Comparison of ENCODE assay signal across 11 cellular contexts in the genomic region with DNA sequence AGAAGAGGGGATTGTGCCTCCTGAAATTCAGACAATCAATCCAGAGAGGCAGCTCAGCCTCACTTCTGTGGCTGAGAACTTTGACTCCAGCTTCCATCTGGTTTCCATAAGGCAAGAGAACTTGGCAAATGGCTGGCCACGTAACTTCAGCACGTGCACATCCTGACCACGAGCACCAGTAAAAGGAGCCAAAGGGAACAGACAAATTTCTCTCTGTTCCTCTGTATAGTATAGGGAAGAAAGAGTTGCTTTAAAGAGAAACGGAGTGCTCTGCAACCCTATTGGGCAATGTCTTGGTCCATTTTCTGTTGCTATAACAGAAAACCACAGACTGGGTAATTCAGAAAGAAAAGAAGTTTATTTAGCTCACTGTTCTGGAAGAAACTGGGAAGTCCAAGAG.
DNase-seq lines count a peak whose midpoint lies in the region; TF ChIP-seq lines count a peak whose summit lies in the region.
"Had no signal": no experiment of that assay in that cellular context is flagged by ENCODE, and none has a peak within 500 bp of the region (broad histone marks: within the 10 kb centered on the region; RNA-seq: fewer than 3 reads in every experiment).

No MANE protein-coding gene starts in this region.

- no peaks in the 10 kb centered on the region for H3K36me3 ChIP-seq in tibial nerve
- H3K36me3 ChIP-seq in HAP-1 (replicated peaks), result no peaks in the 10 kb centered on the region
- no peaks in the 10 kb centered on the region for H3K36me3 ChIP-seq in brain microvascular endothelial cell (replicated peaks)

- peak; percentile 52 for DNase-seq in HS-5 (ENCODE audit: low read depth)
- peak; percentile 28 for DNase-seq in astrocyte of the hippocampus (ENCODE audit: low read depth, low spot score)
- peak; percentile 22 for DNase-seq in islet precursor cell
- DNase-seq in tibial nerve (ENCODE audit: low spot score in 2 of 2), result peak; percentile 57 to 74
- no peak for DNase-seq in DMS53 (lab: John Stamatoyannopoulos, UW)
- no peak for DNase-seq in HAP-1 (ENCODE audit: low spot score in 2 of 2)
- DNase-seq in brain microvascular endothelial cell, result no peak
- DNase-seq: activated T-cell treated with anti-CD3 and anti-CD28 coated beads, Interleukin-2, amount 50 U/mL, for 4 hours; cortex of kidney; NCI-H1105 treated with DMSO at 0.1 percent for 48 hours; occipital lobe had no signal

- H3K9me3 ChIP-seq in tibial nerve, result peaks cover 0 to 3% (median 0%) of the 10 kb centered on the region in 4 donors
- H3K9me3 ChIP-seq in HAP-1, result no peaks in the 10 kb centered on the region

- 42 to 49% methylated on average over 4 of the region's 4 CpGs for whole genome bisulfite sequencing in tibial nerve, 2 donors

- no peak overlapping the region for H3K4me3 ChIP-seq in tibial nerve
- no peak overlapping the region for H3K4me3 ChIP-seq in HAP-1
- H3K4me3 ChIP-seq in brain microvascular endothelial cell (ENCODE audit: low read depth, low read length), result no peak overlapping the region

- peak; percentile 56 to 89 for TF ChIP-seq EP300 in tibial nerve (IDR thresholded peaks at IDR 0.05)

- H3K4me1 ChIP-seq in tibial nerve, result peaks cover 0 to 5% (median 1%) of the 10 kb centered on the region in 4 donors
- no peaks in the 10 kb centered on the region for H3K4me1 ChIP-seq in HAP-1

- in situ Hi-C loops in HAP-1 (cut with MboI; ENCODE audit: low sequenced_read_pairs), result no loop called here
- in situ Hi-C loops in brain microvascular endothelial cell (cut with HindIII; ENCODE audit: low pct_ligation_motif_present, low sequenced_read_pairs), result no loop called here

- TF ChIP-seq POLR2A in tibial nerve (IDR thresholded peaks at IDR 0.05), result no peak

- peak overlapping the region in 2 of 4 donors; percentile 49 to 53 for H3K27ac ChIP-seq in tibial nerve
- H3K27ac ChIP-seq in brain microvascular endothelial cell, result no peak overlapping the region

- H3K27me3 ChIP-seq in tibial nerve (no peaks in the 10 kb centered on the region), HAP-1 (ENCODE audit: low read depth) (no peaks in the 10 kb centered on the region), brain microvascular endothelial cell (replicated peaks) (no peaks in the 10 kb centered on the region)

- TF ChIP-seq CTCF in tibial nerve (IDR thresholded peaks at IDR 0.05) (no peak), brain microvascular endothelial cell (IDR thresholded peaks at IDR 0.05; ENCODE audit: low read depth, low read length, missing control alignments) (no peak)

Comparison
In these comparisons a context has a peak if more than half of its experiments do, and no peak if none do; other contexts are left out.
1. DNase-seq: peak in HS-5 (single experiment), astrocyte of the hippocampus (single experiment), islet precursor cell (single experiment) and tibial nerve (2 of 2); none in DMS53 (single experiment), HAP-1 (0 of 2) and brain microvascular endothelial cell (single experiment).